Comparison of ENCODE assay signal across 10 cellular contexts in the genomic region with DNA sequence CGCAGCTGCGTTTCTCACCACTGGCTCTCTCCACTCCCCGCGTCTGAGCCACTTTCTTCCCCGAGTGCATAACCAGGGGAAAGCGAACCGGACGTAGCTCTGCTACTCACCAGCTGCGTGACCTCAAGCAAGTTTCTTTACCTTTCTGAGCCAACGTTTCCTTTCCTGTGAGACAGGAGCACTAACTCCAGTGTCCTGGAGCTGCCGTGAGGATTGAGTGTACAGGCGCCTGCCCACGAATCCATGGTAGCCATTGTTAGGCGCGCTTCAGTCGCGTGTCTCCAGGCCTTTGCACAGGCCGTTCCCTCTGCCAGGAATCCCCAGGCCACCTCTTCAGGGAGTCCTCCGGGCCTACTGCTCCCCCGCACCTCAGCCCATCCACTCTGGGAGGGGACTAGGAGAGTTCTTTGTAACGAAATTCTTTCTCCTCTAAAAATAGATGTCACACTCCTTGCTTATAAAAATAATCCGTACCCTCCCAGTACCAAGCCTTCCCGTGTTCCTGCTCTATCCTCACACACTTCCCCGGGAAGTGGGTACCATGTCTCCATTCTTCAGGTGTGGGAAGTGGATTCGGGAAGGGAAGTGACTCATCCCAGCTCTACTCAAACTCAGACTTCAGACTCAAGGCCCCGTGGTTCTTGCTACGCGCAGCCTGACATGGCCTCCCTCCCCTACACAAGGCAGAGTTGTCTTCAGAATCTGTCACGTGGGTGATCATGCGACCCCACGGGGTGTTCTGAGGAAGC. TPM values are rescaled to one million over a fixed set of nuclear protein-coding genes. Genes with fewer than 3 reads are reported as not detected.
DNase-seq lines count a peak whose midpoint lies in the region; ATAC-seq and TF ChIP-seq lines count a peak whose summit lies in the region.
"Had no signal": no experiment of that assay in that cellular context is flagged by ENCODE, and none has a peak within 500 bp of the region (broad histone marks: within the 10 kb centered on the region; RNA-seq: fewer than 3 reads in every experiment).

No MANE protein-coding gene starts in this region.

- peak; percentile 37 for ATAC-seq in GM18861 (IDR thresholded peaks at IDR 0.05; ENCODE audit: unreplicated experiment)
- ATAC-seq in HG02852 (IDR thresholded peaks at IDR 0.05; ENCODE audit: unreplicated experiment) = peak; percentile 45

- peak overlapping the region; percentile 12 for H3K4me3 ChIP-seq in colonic mucosa
- H3K4me3 ChIP-seq in retinal pigment epithelial cell (ENCODE audit: low read length) = no peak overlapping the region
- H3K4me3 ChIP-seq in HAP-1 = no peak overlapping the region

- intact Hi-C loops in colonic mucosa (cut with DNase I) = loop anchor here (10.0 kb wide), 1 partner anchor 115 kb away; no protein-coding TSS in a partner anchor

- DNase-seq in RPMI7951 (ENCODE audit: low read depth) (peak; percentile 29), colonic mucosa (no peak), retinal pigment epithelial cell (ENCODE audit: low read depth) (peak; percentile 85), GOT3 (lab: John Stamatoyannopoulos, UW) (no peak), NCI-H446 (lab: John Stamatoyannopoulos, UW) (no peak), HAP-1 (ENCODE audit: low spot score in 2 of 2) (no peak)

- in situ Hi-C loops in HAP-1 (cut with MboI; ENCODE audit: low sequenced_read_pairs) = loop anchor here (25.0 kb wide), 1 partner anchor 878 kb away; no protein-coding TSS in a partner anchor

- no peak for TF ChIP-seq CTCF in colonic mucosa (IDR thresholded peaks at IDR 0.05)
- no peak for TF ChIP-seq CTCF in retinal pigment epithelial cell (conservative IDR thresholded peaks at IDR 0.05; ENCODE audit: low read depth, low read length)

- H3K36me3 ChIP-seq in colonic mucosa (no peaks in the 10 kb centered on the region), HAP-1 (replicated peaks) (no peaks in the 10 kb centered on the region)

- no peaks in the 10 kb centered on the region for H3K9me3 ChIP-seq in colonic mucosa
- H3K9me3 ChIP-seq in HAP-1 = no peaks in the 10 kb centered on the region

- H3K27me3 ChIP-seq in colonic mucosa = no peaks in the 10 kb centered on the region
- no peaks in the 10 kb centered on the region for H3K27me3 ChIP-seq in HAP-1 (ENCODE audit: low read depth)

- no peak overlapping the region for H3K9ac ChIP-seq in colonic mucosa (ENCODE audit: low read depth in 2 of 2, low read length in 2 of 2)

- no peak overlapping the region for H3K27ac ChIP-seq in colonic mucosa

- H3K4me1 ChIP-seq in colonic mucosa = no peaks in the 10 kb centered on the region
- H3K4me1 ChIP-seq in HAP-1 = peaks cover 13% of the 10 kb centered on the region

RNA-seq across cellular contexts. Expression of a gene that starts 16.2 kb away (rescaled TPM):
- not detected in 2 replicates for total RNA-seq in RPMI7951 (2014; rRNA removed; shearing (Covaris generic))
- 1 to 10 TPM in 1 of 2 donors, under 1 TPM in 1; 0.69 to 2.4 TPM for total RNA-seq in colonic mucosa
- total RNA-seq: pulmonary artery endothelial cell; T-helper 2 cell treated with Interferon-gamma antibody and Interleukin-4, amounts not matched to agents 100 ng/mL and 5 ng/mL, for 36 hours had no signal

Comparison
In these comparisons a context has a peak if more than half of its experiments do, and no peak if none do; other contexts are left out.
1. DNase-seq: peak in RPMI7951 (single experiment) and retinal pigment epithelial cell (single experiment); none in colonic mucosa (single experiment), GOT3 (single experiment), NCI-H446 (0 of 2) and HAP-1 (0 of 2).